ENCODE assay signal across 14 cellular contexts in the genomic region with DNA sequence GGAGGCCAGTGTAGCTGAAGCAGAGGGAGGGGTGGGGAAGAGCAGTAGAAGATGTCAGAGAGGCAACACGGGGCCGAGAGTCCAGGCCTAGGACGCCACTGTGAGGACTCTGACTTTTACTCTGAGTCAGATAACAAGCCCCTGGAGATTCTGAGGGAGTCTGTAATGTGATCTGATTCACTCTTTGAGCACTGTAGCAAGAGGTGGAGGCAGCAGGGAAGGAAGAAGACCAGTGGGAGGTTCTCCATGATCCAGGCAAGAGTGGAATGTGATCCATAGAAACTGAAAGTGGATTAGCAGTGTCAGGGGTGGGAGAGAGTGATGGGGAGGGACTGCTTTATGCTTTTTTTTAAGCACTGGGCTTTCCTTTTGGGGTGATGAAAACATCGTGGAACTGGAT.
DNase-seq lines count a peak whose midpoint lies in the region; ATAC-seq and TF ChIP-seq lines count a peak whose summit lies in the region.
"Had no signal": no experiment of that assay in that cellular context is flagged by ENCODE, and none has a peak within 500 bp of the region (broad histone marks: within the 10 kb centered on the region; RNA-seq: fewer than 3 reads in every experiment).

No MANE protein-coding gene starts in this region.

- DNase-seq in left ventricle myocardium inferior, result no peak
- no peak for DNase-seq in right atrium auricular region (ENCODE audit: low spot score)
- peak; percentile 6 for DNase-seq in SK-MEL-5 (ENCODE audit: low read depth, low spot score)
- DNase-seq in kidney tubule cell (ENCODE audit: low spot score), result peak; percentile 66
- DNase-seq in CD4-positive, alpha-beta memory T cell, result no peak
- DNase-seq: activated CD4-positive, alpha-beta T cell treated with anti-CD3 and anti-CD28 coated beads for 36 hours; activated T-cell treated with anti-CD3 and anti-CD28 coated beads, Interleukin-2, amount 50 U/mL, for 48 hours; effector CD4-positive, alpha-beta T cell; NCI-H1694; occipital lobe had no signal

- H3K4me3 ChIP-seq in left ventricle myocardium inferior, result peak overlapping the region; percentile 27
- H3K4me3 ChIP-seq in right atrium auricular region, result no peak overlapping the region
- no peak overlapping the region for H3K4me3 ChIP-seq in CD4-positive, alpha-beta memory T cell (ENCODE audit: low read length in 2 of 2)
- H3K4me3 ChIP-seq: GM23338 had no signal

- H3K36me3 ChIP-seq in left ventricle myocardium inferior (no peaks in the 10 kb centered on the region), right atrium auricular region (no peaks in the 10 kb centered on the region)
- no peaks in the 10 kb centered on the region for H3K36me3 ChIP-seq in CD4-positive, alpha-beta memory T cell (ENCODE audit: insufficient read depth, low read length)

- H3K27ac Mint-ChIP-seq in CD4-positive, alpha-beta memory T cell, result no peak overlapping the region
- H3K27ac Mint-ChIP-seq: activated CD4-positive, alpha-beta T cell treated with anti-CD3 and anti-CD28 coated beads for 36 hours; GM23338 had no signal

- peaks cover 0 to 3% of the 10 kb centered on the region in 2 donors for H3K27me3 Mint-ChIP-seq in CD4-positive, alpha-beta memory T cell

- no peak overlapping the region for H3K4me3 Mint-ChIP-seq in CD4-positive, alpha-beta memory T cell
- H3K4me3 Mint-ChIP-seq: activated CD4-positive, alpha-beta T cell treated with anti-CD3 and anti-CD28 coated beads for 36 hours; GM23338 had no signal

- POLR2A ChIA-PET in CD4-positive, alpha-beta memory T cell (lab: Charles Lee; ENCODE audit: partially characterized antibody), result no interaction called here

- H3K4me1 ChIP-seq in left ventricle myocardium inferior, result no peaks in the 10 kb centered on the region
- no peaks in the 10 kb centered on the region for H3K4me1 ChIP-seq in right atrium auricular region
- H3K4me1 ChIP-seq in CD4-positive, alpha-beta memory T cell (ENCODE audit: insufficient read depth, low read length), result no peaks in the 10 kb centered on the region

- H3K9me3 ChIP-seq in left ventricle myocardium inferior (replicated peaks) (no peaks in the 10 kb centered on the region), right atrium auricular region (no peaks in the 10 kb centered on the region)
- H3K9me3 ChIP-seq in CD4-positive, alpha-beta memory T cell (ENCODE audit: control insufficient read depth in 1 of 2, low read length in 2 of 2), result no peaks in the 10 kb centered on the region

- TF ChIP-seq CTCF in left ventricle myocardium inferior (IDR thresholded peaks at IDR 0.05; ENCODE audit: borderline replicate concordance) (no peak), right atrium auricular region (IDR thresholded peaks at IDR 0.05) (no peak)

- CTCF ChIA-PET in CD4-positive, alpha-beta memory T cell (lab: Charles Lee; ENCODE audit: partially characterized antibody), result no interaction called here

- intact Hi-C loops in left ventricle myocardium inferior (cut with micrococcal nuclease), result no loop called here
- intact Hi-C loops in CD4-positive, alpha-beta memory T cell (cut with micrococcal nuclease), result no loop called here

- H3K9me3 Mint-ChIP-seq in CD4-positive, alpha-beta memory T cell, result no peaks in the 10 kb centered on the region
- H3K9me3 Mint-ChIP-seq: GM23338 had no signal

- H3K27me3 ChIP-seq in left ventricle myocardium inferior (ENCODE audit: low read depth) (peaks cover 16% of the 10 kb centered on the region), right atrium auricular region (no peaks in the 10 kb centered on the region)
- no peaks in the 10 kb centered on the region for H3K27me3 ChIP-seq in CD4-positive, alpha-beta memory T cell (ENCODE audit: insufficient read depth, low read length)

- H3K27ac ChIP-seq in left ventricle myocardium inferior (replicated peaks) (no peak overlapping the region), right atrium auricular region (no peak overlapping the region)
- H3K27ac ChIP-seq in CD4-positive, alpha-beta memory T cell (ENCODE audit: low read depth, low read length), result no peak overlapping the region

- peaks cover 0 to 5% (median 4%) of the 10 kb centered on the region in 4 donors for H3K4me1 Mint-ChIP-seq in CD4-positive, alpha-beta memory T cell

- no peak for ATAC-seq in GM19351 (IDR thresholded peaks at IDR 0.05; ENCODE audit: unreplicated experiment)
- no peak for ATAC-seq in GM18868 (IDR thresholded peaks at IDR 0.05; ENCODE audit: unreplicated experiment)
- ATAC-seq in GM21526 (IDR thresholded peaks at IDR 0.05; ENCODE audit: low FRiP score, unreplicated experiment), result no peak
- ATAC-seq: activated CD4-positive, alpha-beta T cell treated with anti-CD3 and anti-CD28 coated beads for 36 hours; GM23338 had no signal

- in situ Hi-C loops in SK-MEL-5 (cut with HindIII; ENCODE audit: low pct_unique_long_range_greater_than_20kb, low sequenced_read_pairs), result no loop called here

- H3K36me3 Mint-ChIP-seq in CD4-positive, alpha-beta memory T cell, result no peaks in the 10 kb centered on the region

Comparison
In these comparisons a context has a peak if more than half of its experiments do, and no peak if none do; other contexts are left out.
1. DNase-seq: peak in SK-MEL-5 (single experiment) and kidney tubule cell (single experiment); none in left ventricle myocardium inferior (single experiment), right atrium auricular region (single experiment) and CD4-positive, alpha-beta memory T cell (0 of 5).